ENCODE assay signal across 9 cellular contexts in the genomic region with DNA sequence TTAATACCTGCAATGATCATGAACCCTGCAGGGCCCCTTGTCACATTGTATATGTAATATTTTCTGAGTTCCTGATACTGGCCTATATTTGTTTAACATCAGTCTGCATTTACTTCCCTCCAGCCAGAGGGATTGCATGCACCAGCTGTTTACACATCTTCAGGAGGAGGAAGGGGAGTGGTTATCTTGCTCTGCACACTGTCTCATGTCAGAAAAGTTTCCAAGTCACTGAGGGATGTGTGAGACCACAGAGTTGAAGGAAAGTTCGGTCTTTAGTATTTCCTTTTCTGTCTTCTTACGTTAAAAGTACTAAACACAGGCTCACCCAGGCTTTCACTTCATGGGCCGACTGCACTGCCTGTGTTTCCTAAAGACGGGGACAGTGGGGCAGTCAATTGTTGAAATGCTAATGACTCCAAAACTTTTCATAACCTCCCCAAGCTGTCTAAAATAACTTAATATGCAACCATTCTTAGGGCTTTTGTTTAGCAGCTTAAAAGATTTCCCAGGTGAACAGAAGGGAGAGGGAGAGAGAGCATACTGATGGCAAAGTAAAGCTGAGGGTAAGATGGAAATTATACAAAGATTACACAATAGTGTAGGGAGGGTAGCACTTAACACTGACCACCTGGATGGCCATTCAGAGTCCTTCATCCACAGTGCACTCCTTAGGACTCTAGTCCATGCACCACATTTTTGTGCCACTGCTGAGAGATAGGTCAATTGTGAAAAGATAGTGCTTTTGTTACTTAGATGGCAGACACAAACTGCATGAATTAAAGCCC.
A peak's percentile ranks its signal among the peaks of the same experiment; 100 is the strongest.
DNase-seq lines count a peak whose midpoint lies in the region; ATAC-seq lines count a peak whose summit lies in the region.
"Had no signal": no experiment of that assay in that cellular context is flagged by ENCODE, and none has a peak within 500 bp of the region (broad histone marks: within the 10 kb centered on the region; RNA-seq: fewer than 3 reads in every experiment).

No MANE protein-coding gene starts in this region.

- ATAC-seq in HG02852 (IDR thresholded peaks at IDR 0.05; ENCODE audit: unreplicated experiment) = peak; percentile 48
- peak; percentile 64 for ATAC-seq in memory B cell (ENCODE audit: low read depth)
- no peak for ATAC-seq in effector memory CD8-positive, alpha-beta T cell (replicated peaks)
- ATAC-seq in GM19035 (IDR thresholded peaks at IDR 0.05; ENCODE audit: unreplicated experiment) = no peak

- H3K9me3 Mint-ChIP-seq in memory B cell = peaks cover 1% of the 10 kb centered on the region
- H3K9me3 Mint-ChIP-seq in effector memory CD8-positive, alpha-beta T cell = no peaks in the 10 kb centered on the region

- H3K36me3 Mint-ChIP-seq in memory B cell = no peaks in the 10 kb centered on the region
- no peaks in the 10 kb centered on the region for H3K36me3 Mint-ChIP-seq in effector memory CD8-positive, alpha-beta T cell (ENCODE audit: insufficient read depth)

- peak overlapping the region; percentile 82 for H3K27ac Mint-ChIP-seq in memory B cell
- no peak overlapping the region for H3K27ac Mint-ChIP-seq in effector memory CD8-positive, alpha-beta T cell

- DNase-seq in ELF-1 (ENCODE audit: low read depth, low spot score) (peak; percentile 4), UCSD-AML1 (lab: John Stamatoyannopoulos, UW; ENCODE audit: unreplicated experiment) (peak; percentile 63), memory B cell (ENCODE audit: low spot score in 2 of 2) (no peak), NCI-H526 (lab: John Stamatoyannopoulos, UW) (no peak), inferior parietal cortex (ENCODE audit: extremely low spot score) (no peak)
- no peak for DNase-seq in effector memory CD8-positive, alpha-beta T cell
- DNase-seq: NCI-H1694 treated with DMSO at 0.1 percent for 48 hours had no signal

- H3K4me1 Mint-ChIP-seq in memory B cell = peaks cover 23% of the 10 kb centered on the region
- H3K4me1 Mint-ChIP-seq in effector memory CD8-positive, alpha-beta T cell (ENCODE audit: low read depth in 2 of 2) = no peaks in the 10 kb centered on the region

- H3K27me3 Mint-ChIP-seq in memory B cell = no peaks in the 10 kb centered on the region
- peaks cover 11 to 19% of the 10 kb centered on the region in 2 donors for H3K27me3 Mint-ChIP-seq in effector memory CD8-positive, alpha-beta T cell

- H3K4me3 Mint-ChIP-seq in memory B cell = peak overlapping the region; percentile 22
- H3K4me3 Mint-ChIP-seq in effector memory CD8-positive, alpha-beta T cell = no peak overlapping the region

Comparison
In these comparisons a context has a peak if more than half of its experiments do, and no peak if none do; other contexts are left out.
1. DNase-seq: peak in ELF-1 (single experiment) and UCSD-AML1 (single experiment); none in memory B cell (0 of 2), NCI-H526 (0 of 2), effector memory CD8-positive, alpha-beta T cell (0 of 3) and inferior parietal cortex (single experiment).
2. ATAC-seq: peak in HG02852 (single experiment) and memory B cell (single experiment); none in effector memory CD8-positive, alpha-beta T cell (single experiment) and GM19035 (single experiment).